Comparison of ENCODE assay signal across 9 cellular contexts in the genomic region with DNA sequence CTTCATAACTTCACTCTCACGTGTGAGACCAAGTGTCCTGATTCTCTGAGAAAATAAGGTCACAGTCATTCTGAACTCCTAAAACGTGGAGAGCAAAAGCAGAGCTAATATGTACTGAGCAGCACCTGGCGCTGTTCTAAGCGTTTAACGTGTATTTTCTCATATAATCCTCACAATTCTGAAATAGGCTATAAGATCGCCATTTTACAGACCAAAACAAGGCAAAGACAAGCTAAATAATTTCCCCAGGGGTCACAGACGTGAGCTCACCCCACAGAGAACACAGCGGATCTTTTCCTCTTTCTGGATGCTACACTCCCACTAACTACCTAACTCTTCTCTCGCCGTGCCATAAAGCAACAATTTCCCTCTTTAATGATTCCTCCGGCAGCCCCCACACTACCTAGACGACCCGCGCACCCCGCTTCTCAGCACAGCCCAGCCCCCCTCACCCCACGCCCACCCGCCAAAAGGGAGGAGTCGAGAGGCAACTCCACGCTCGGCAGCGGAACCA. TPM values are rescaled to one million over a fixed set of nuclear protein-coding genes. Genes with fewer than 3 reads are reported as not detected.
A peak's percentile ranks its signal among the peaks of the same experiment; 100 is the strongest.
DNase-seq lines count a peak whose midpoint lies in the region; ATAC-seq and TF ChIP-seq lines count a peak whose summit lies in the region.
"Had no signal": no experiment of that assay in that cellular context is flagged by ENCODE, and none has a peak within 500 bp of the region (broad histone marks: within the 10 kb centered on the region; RNA-seq: fewer than 3 reads in every experiment).

No MANE protein-coding gene starts in this region.

- DNase-seq in stimulated activated CD4-positive, alpha-beta T cell treated with anti-CD3 and anti-CD28 coated beads, Interleukin-1b, Interleukin-23, amount 100 ng/mL, for 1 hour (ENCODE audit: low read depth in 2 of 2) = peak; percentile 43 to 63
- DNase-seq in stimulated activated CD4-positive, alpha-beta T cell treated with anti-CD3 and anti-CD28 coated beads, Interleukin-4, amount 100 ng/mL, for 24 hours = no peak
- DNase-seq in activated T-cell treated with anti-CD3 and anti-CD28 coated beads, Interleukin-2, amount 50 U/mL, for 24 hours = no peak
- no peak for DNase-seq in Right ventricle myocardium superior
- no peak for DNase-seq in progenitor cell of endocrine pancreas (ENCODE audit: low spot score, unreplicated experiment)
- DNase-seq in UCSD-AML1 (lab: John Stamatoyannopoulos, UW; ENCODE audit: unreplicated experiment) = no peak
- DNase-seq in HuH-7.5 (ENCODE audit: low spot score) = no peak

- peak overlapping the region; percentile 99 for H3K4me3 Mint-ChIP-seq in activated T-cell treated with anti-CD3 and anti-CD28 coated beads, Interleukin-2, amount 50 U/mL, for 24 hours
- H3K4me3 Mint-ChIP-seq in progenitor cell of endocrine pancreas (ENCODE audit: low read depth) = peak overlapping the region; percentile 97

- no peaks in the 10 kb centered on the region for H3K9me3 Mint-ChIP-seq in activated T-cell treated with anti-CD3 and anti-CD28 coated beads, Interleukin-2, amount 50 U/mL, for 24 hours
- no peaks in the 10 kb centered on the region for H3K9me3 Mint-ChIP-seq in progenitor cell of endocrine pancreas (ENCODE audit: low read depth)

- intact Hi-C loops in Right ventricle myocardium superior (cut with DNase I) = no loop called here

- peak overlapping the region; percentile 99 for H3K27ac Mint-ChIP-seq in activated T-cell treated with anti-CD3 and anti-CD28 coated beads, Interleukin-2, amount 50 U/mL, for 24 hours
- peak overlapping the region; percentile 100 for H3K27ac Mint-ChIP-seq in progenitor cell of endocrine pancreas

- TF ChIP-seq CTCF in progenitor cell of endocrine pancreas (IDR thresholded peaks at IDR 0.05; ENCODE audit: unreplicated experiment) = no peak

- H3K4me1 Mint-ChIP-seq in activated T-cell treated with anti-CD3 and anti-CD28 coated beads, Interleukin-2, amount 50 U/mL, for 24 hours (ENCODE audit: low read depth) = peaks cover 46% of the 10 kb centered on the region
- peaks cover 13% of the 10 kb centered on the region for H3K4me1 Mint-ChIP-seq in progenitor cell of endocrine pancreas (ENCODE audit: low read depth)

- H3K36me3 Mint-ChIP-seq in activated T-cell treated with anti-CD3 and anti-CD28 coated beads, Interleukin-2, amount 50 U/mL, for 24 hours (ENCODE audit: low read depth) = peaks cover 16% of the 10 kb centered on the region
- H3K36me3 Mint-ChIP-seq in progenitor cell of endocrine pancreas (ENCODE audit: insufficient read depth) = no peaks in the 10 kb centered on the region

- ATAC-seq in HG03521 (IDR thresholded peaks at IDR 0.05; ENCODE audit: unreplicated experiment) (peak; percentile 2), Right ventricle myocardium superior (ENCODE audit: poor library complexity) (peak; percentile 2)

- no peaks in the 10 kb centered on the region for H3K27me3 Mint-ChIP-seq in activated T-cell treated with anti-CD3 and anti-CD28 coated beads, Interleukin-2, amount 50 U/mL, for 24 hours
- H3K27me3 Mint-ChIP-seq in progenitor cell of endocrine pancreas = no peaks in the 10 kb centered on the region

RNA-seq across cellular contexts. Expression of a gene that starts 0.6 kb away (rescaled TPM):
- 3.4 TPM for total RNA-seq in Right ventricle myocardium superior
- 40.5 and 41.1 TPM in 2 replicates for total RNA-seq in progenitor cell of endocrine pancreas

RNA-seq across cellular contexts. Expression of a gene that starts 49.0 kb away (rescaled TPM):
- total RNA-seq in Right ventricle myocardium superior (0.24 TPM), progenitor cell of endocrine pancreas (0.46 and 0.75 TPM in 2 replicates)
- total RNA-seq: pulmonary artery endothelial cell had no signal

Comparison
In these comparisons a context has a peak if more than half of its experiments do, and no peak if none do; other contexts are left out.
1. DNase-seq: peak in stimulated activated CD4-positive, alpha-beta T cell treated with anti-CD3 and anti-CD28 coated beads, Interleukin-1b, Interleukin-23, amount 100 ng/mL, for 1 hour (2 of 2); none in stimulated activated CD4-positive, alpha-beta T cell treated with anti-CD3 and anti-CD28 coated beads, Interleukin-4, amount 100 ng/mL, for 24 hours (single experiment), activated T-cell treated with anti-CD3 and anti-CD28 coated beads, Interleukin-2, amount 50 U/mL, for 24 hours (single experiment), Right ventricle myocardium superior (single experiment), progenitor cell of endocrine pancreas (single experiment), UCSD-AML1 (single experiment) and HuH-7.5 (single experiment).